7 cellular contexts compared by ENCODE assay signal in genomic region chr19:51420511-51420910, GRCh38. TPM values are rescaled to one million over a fixed set of nuclear protein-coding genes. Genes with fewer than 3 reads are reported as not detected.
"Had no signal": no experiment of that assay in that cellular context is flagged by ENCODE, and none has a peak within 500 bp of the region (broad histone marks: within the 10 kb centered on the region; RNA-seq: fewer than 3 reads in every experiment).

No MANE protein-coding gene starts in this region.

RNA-seq across cellular contexts. Expression of gene SIGLEC10, which starts 3.1 kb away (rescaled TPM):
- total RNA-seq: GM23248, GM23338, H1, H4, H7, H9, HFFc6 had no signal

RNA-seq across cellular contexts. Expression of gene C19orf84, which starts 30.1 kb away (rescaled TPM):
- total RNA-seq: GM23248, H4, HFFc6 had no signal

RNA-seq across cellular contexts. Expression of gene LIM2, which starts 32.7 kb away (rescaled TPM):
- total RNA-seq: GM23248, GM23338, H1, H4, H7, H9, HFFc6 had no signal

RNA-seq across cellular contexts. Expression of gene SIGLEC8, which starts 37.7 kb away (rescaled TPM):
- total RNA-seq: GM23248, GM23338, H1, H4, H7, H9, HFFc6 had no signal

RNA-seq across cellular contexts. Expression of gene NKG7, which starts 48.1 kb away (rescaled TPM):
- total RNA-seq: GM23248, GM23338, H1, H4, H7, H9, HFFc6 had no signal
